ENCODE assay signal across 1 cellular context in the genomic region with DNA sequence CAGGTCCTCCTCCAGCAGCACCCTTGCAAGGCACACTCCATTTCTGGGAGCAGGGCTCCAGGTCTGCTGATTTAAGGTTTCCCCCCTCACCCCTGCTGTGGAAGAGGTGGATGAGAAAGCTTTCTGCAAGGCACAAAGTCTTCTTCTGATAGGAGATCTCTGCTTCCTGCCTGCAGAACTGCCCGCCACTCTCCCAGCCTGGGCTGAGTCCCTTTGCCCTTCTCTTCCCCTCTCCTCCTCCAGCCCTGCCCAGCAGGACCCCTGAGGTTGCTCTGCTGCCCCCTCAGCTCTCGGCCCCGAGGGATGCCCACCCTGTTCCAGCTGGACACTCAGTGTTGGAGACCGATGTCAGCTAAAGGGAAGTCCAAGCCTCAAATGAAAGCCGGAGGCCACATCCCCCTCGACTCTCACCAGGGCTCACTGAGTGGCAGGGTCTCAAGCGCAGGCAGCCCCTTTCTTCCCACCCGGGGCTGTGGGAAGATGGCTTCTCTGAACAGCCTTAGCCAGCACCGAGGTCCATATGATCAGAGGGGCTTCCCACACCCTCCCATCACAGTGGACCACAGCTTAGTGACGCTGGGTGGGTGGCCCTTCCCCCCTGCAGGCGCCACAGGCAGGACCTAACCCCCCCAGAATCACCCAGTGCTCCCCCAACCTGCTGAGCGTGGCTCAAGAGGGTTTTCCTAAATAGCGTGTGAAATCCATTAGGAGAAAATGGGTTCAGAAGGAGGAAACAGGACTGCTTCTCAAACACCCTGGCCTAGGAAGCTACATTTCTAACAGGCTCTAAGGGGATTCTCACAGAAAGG.
TF ChIP-seq lines count a peak whose summit lies in the region.

No MANE protein-coding gene starts in this region.

TF ChIP-seq in SK-N-SH, 30 proteins besides CTCF, POLR2A, EP300 and RAD21:
- no peak for TF ChIP-seq RFX5 (IDR thresholded peaks at IDR 0.05; ENCODE audit: low read length)
- no peak for TF ChIP-seq RCOR1 (IDR thresholded peaks at IDR 0.05; ENCODE audit: low read length)
- no peak for TF ChIP-seq POLR2AphosphoS5 (IDR thresholded peaks at IDR 0.05; ENCODE audit: low read depth, low read length)
- no peak for TF ChIP-seq EZH2phosphoT487 (IDR thresholded peaks at IDR 0.05; ENCODE audit: borderline replicate concordance, low read depth)
- TF ChIP-seq CHD2 (IDR thresholded peaks at IDR 0.05; ENCODE audit: low read length, partially characterized antibody): no peak
- TF ChIP-seq, protein P1, sequence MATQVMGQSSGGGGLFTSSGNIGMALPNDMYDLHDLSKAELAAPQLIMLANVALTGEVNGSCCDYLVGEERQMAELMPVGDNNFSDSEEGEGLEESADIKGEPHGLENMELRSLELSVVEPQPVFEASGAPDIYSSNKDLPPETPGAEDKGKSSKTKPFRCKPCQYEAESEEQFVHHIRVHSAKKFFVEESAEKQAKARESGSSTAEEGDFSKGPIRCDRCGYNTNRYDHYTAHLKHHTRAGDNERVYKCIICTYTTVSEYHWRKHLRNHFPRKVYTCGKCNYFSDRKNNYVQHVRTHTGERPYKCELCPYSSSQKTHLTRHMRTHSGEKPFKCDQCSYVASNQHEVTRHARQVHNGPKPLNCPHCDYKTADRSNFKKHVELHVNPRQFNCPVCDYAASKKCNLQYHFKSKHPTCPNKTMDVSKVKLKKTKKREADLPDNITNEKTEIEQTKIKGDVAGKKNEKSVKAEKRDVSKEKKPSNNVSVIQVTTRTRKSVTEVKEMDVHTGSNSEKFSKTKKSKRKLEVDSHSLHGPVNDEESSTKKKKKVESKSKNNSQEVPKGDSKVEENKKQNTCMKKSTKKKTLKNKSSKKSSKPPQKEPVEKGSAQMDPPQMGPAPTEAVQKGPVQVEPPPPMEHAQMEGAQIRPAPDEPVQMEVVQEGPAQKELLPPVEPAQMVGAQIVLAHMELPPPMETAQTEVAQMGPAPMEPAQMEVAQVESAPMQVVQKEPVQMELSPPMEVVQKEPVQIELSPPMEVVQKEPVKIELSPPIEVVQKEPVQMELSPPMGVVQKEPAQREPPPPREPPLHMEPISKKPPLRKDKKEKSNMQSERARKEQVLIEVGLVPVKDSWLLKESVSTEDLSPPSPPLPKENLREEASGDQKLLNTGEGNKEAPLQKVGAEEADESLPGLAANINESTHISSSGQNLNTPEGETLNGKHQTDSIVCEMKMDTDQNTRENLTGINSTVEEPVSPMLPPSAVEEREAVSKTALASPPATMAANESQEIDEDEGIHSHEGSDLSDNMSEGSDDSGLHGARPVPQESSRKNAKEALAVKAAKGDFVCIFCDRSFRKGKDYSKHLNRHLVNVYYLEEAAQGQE (IDR thresholded peaks at IDR 0.05; ENCODE audit: low read depth, low read length): no peak
- TF ChIP-seq TEAD4 (IDR thresholded peaks at IDR 0.05; ENCODE audit: borderline replicate concordance, insufficient read depth): no peak
TF ChIP-seq in SK-N-SH: peak in this region for 0.
